In genomic region chr9:109320734-109321448, GRCh38 we compare ENCODE assay signal across 1 cellular context.
TF ChIP-seq lines count a peak whose summit lies in the region.

Gene EPB41L4B, minus strand, starts transcription at chr9:109321059. Its CDS starts 613 bp downstream, at chr9:109320446.

TF ChIP-seq in SK-N-SH, 30 proteins besides CTCF, POLR2A, EP300 and RAD21 (continued from another document):
- TF ChIP-seq, protein P1, sequence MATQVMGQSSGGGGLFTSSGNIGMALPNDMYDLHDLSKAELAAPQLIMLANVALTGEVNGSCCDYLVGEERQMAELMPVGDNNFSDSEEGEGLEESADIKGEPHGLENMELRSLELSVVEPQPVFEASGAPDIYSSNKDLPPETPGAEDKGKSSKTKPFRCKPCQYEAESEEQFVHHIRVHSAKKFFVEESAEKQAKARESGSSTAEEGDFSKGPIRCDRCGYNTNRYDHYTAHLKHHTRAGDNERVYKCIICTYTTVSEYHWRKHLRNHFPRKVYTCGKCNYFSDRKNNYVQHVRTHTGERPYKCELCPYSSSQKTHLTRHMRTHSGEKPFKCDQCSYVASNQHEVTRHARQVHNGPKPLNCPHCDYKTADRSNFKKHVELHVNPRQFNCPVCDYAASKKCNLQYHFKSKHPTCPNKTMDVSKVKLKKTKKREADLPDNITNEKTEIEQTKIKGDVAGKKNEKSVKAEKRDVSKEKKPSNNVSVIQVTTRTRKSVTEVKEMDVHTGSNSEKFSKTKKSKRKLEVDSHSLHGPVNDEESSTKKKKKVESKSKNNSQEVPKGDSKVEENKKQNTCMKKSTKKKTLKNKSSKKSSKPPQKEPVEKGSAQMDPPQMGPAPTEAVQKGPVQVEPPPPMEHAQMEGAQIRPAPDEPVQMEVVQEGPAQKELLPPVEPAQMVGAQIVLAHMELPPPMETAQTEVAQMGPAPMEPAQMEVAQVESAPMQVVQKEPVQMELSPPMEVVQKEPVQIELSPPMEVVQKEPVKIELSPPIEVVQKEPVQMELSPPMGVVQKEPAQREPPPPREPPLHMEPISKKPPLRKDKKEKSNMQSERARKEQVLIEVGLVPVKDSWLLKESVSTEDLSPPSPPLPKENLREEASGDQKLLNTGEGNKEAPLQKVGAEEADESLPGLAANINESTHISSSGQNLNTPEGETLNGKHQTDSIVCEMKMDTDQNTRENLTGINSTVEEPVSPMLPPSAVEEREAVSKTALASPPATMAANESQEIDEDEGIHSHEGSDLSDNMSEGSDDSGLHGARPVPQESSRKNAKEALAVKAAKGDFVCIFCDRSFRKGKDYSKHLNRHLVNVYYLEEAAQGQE (IDR thresholded peaks at IDR 0.05; ENCODE audit: low read depth, low read length), result peak; percentile 28; the same call in 1 of the 2 replicates
- TF ChIP-seq MXI1 (IDR thresholded peaks at IDR 0.05; ENCODE audit: low read depth, low read length) (peak; percentile 95), FOXJ3 (CRISPR knock-in tag; IDR thresholded peaks at IDR 0.05) (no peak), JUND (IDR thresholded peaks at IDR 0.05) (no peak), RCOR1 (IDR thresholded peaks at IDR 0.05; ENCODE audit: low read length) (0 out of 2 replicates have a peak, but pooled peaks have one; percentile 24), FOSL2 (IDR thresholded peaks at IDR 0.05; ENCODE audit: borderline replicate concordance, low read depth) (no peak), SMC3 (IDR thresholded peaks at IDR 0.05; ENCODE audit: low read depth, low read length) (peak; percentile 82), RXRA (IDR thresholded peaks at IDR 0.05; ENCODE audit: borderline replicate concordance, low read depth) (no peak), NRF1 (IDR thresholded peaks at IDR 0.05; ENCODE audit: low read depth, low read length) (no peak), TEAD4 (IDR thresholded peaks at IDR 0.05; ENCODE audit: borderline replicate concordance, insufficient read depth) (no peak), GATA2 (CRISPR knock-in tag; IDR thresholded peaks at IDR 0.05) (0 out of 2 replicates have a peak, but pooled peaks have one; percentile 24), POLR2AphosphoS5 (IDR thresholded peaks at IDR 0.05; ENCODE audit: low read depth, low read length) (no peak), EZH2phosphoT487 (IDR thresholded peaks at IDR 0.05; ENCODE audit: borderline replicate concordance, low read depth) (no peak), USF2 (IDR thresholded peaks at IDR 0.05; ENCODE audit: borderline replicate concordance, low read depth, low read length) (no peak), MAX (IDR thresholded peaks at IDR 0.05; ENCODE audit: low read depth) (peak; percentile 91), NFIC (IDR thresholded peaks at IDR 0.05; ENCODE audit: borderline replicate concordance) (no peak), ELF1 (IDR thresholded peaks at IDR 0.05) (no peak), YY1 (IDR thresholded peaks at IDR 0.05; ENCODE audit: low read depth) (no peak)
- TF ChIP-seq, protein P2, sequence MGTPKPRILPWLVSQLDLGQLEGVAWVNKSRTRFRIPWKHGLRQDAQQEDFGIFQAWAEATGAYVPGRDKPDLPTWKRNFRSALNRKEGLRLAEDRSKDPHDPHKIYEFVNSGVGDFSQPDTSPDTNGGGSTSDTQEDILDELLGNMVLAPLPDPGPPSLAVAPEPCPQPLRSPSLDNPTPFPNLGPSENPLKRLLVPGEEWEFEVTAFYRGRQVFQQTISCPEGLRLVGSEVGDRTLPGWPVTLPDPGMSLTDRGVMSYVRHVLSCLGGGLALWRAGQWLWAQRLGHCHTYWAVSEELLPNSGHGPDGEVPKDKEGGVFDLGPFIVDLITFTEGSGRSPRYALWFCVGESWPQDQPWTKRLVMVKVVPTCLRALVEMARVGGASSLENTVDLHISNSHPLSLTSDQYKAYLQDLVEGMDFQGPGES (IDR thresholded peaks at IDR 0.05; ENCODE audit: low read depth, low read length), result no peak
